ENCODE assay signal across 1 cellular context in the genomic region with DNA sequence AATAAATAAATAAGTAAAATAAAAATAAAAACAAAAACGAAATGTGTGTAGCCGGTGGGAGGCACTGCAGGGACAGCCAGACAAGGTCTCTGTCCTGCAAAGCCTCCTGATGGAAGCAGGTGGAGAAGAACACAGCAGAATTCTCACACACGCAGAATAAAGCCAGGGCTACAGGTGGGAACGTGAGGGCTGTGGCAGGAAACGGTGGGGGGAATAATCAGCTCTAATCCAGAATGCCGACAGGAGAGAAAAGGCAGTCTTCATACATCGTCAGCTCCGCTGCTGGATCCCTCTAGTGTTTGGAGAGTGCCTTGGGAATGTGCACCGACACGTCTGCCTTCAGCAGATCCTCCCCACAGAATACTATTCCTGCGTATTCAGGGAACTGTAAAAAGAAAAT.
TF ChIP-seq lines count a peak whose summit lies in the region.

No MANE protein-coding gene starts in this region.

TF ChIP-seq in HepG2, 621 proteins besides CTCF, POLR2A, EP300 and RAD21:
- peak; percentile 29 for TF ChIP-seq TEAD3 (CRISPR knock-in tag; optimal IDR thresholded peaks at IDR 0.05; ENCODE audit: borderline replicate concordance)
- no peak for TF ChIP-seq ZNF232 (CRISPR knock-in tag; IDR thresholded peaks at IDR 0.05; ENCODE audit: borderline replicate concordance)
